ENCODE assay signal across 20 cellular contexts in the genomic region with DNA sequence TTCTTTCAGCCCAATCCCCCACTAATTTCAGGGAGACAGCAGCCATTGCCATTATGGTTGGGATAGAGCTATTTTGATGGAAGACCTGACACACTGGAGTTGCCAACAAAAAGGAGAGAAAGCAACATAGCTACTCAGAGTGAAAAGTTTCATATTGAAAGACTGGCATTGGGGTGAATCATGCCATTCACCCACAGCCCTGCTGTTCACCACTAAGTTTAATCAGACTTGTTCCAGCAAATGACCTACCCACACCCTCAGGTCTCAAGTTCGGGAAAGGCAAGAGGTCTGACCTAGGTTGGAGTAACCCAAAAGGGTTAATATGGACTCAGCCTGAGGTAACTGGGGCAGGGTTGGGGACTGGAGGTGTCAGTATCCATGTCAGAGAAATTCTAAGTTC.
DNase-seq lines count a peak whose midpoint lies in the region; ATAC-seq and TF ChIP-seq lines count a peak whose summit lies in the region.
"Had no signal": no experiment of that assay in that cellular context is flagged by ENCODE, and none has a peak within 500 bp of the region (broad histone marks: within the 10 kb centered on the region; RNA-seq: fewer than 3 reads in every experiment).

No MANE protein-coding gene starts in this region.

- H3K9me3 ChIP-seq in osteoblast (ENCODE audit: low read depth, low read length), result no peaks in the 10 kb centered on the region
- no peaks in the 10 kb centered on the region for H3K9me3 ChIP-seq in effector memory CD4-positive, alpha-beta T cell (ENCODE audit: control insufficient read depth, low read length)
- H3K9me3 ChIP-seq in mucosa of descending colon, result no peaks in the 10 kb centered on the region
- H3K9me3 ChIP-seq: A549 had no signal

- peaks cover 3% of the 10 kb centered on the region for H3K27me3 Mint-ChIP-seq in GM23338 (ENCODE audit: insufficient read depth, low read depth, poor library complexity)

- no peak overlapping the region for H3K4me3 ChIP-seq in GM23338
- H3K4me3 ChIP-seq in osteoblast (ENCODE audit: insufficient read depth, low read length), result peak overlapping the region; percentile 37
- H3K4me3 ChIP-seq in effector memory CD4-positive, alpha-beta T cell (ENCODE audit: insufficient read depth, low read depth, low read length, poor library complexity, severe bottlenecking), result no peak overlapping the region
- no peak overlapping the region for H3K4me3 ChIP-seq in mucosa of descending colon
- H3K4me3 ChIP-seq: A549, PC-9, SJSA1 had no signal

- H4K20me1 ChIP-seq in GM23338 (replicated peaks; ENCODE audit: insufficient read depth), result no peaks in the 10 kb centered on the region
- H4K20me1 ChIP-seq in osteoblast (ENCODE audit: insufficient read depth, low read length), result no peaks in the 10 kb centered on the region

- no peaks in the 10 kb centered on the region; the same call in 1 of the 2 replicates for H3F3A ChIP-seq in GM23338 (replicated peaks; ENCODE audit: low read depth)

- peaks cover 30% of the 10 kb centered on the region for H3K4me1 ChIP-seq in GM23338 (ENCODE audit: insufficient read depth)
- H3K4me1 ChIP-seq in osteoblast (ENCODE audit: insufficient read depth, low read length), result peaks cover 32% of the 10 kb centered on the region
- no peaks in the 10 kb centered on the region for H3K4me1 ChIP-seq in effector memory CD4-positive, alpha-beta T cell (ENCODE audit: control insufficient read depth, insufficient read depth, low read length, poor library complexity, severe bottlenecking)
- no peaks in the 10 kb centered on the region for H3K4me1 ChIP-seq in mucosa of descending colon (ENCODE audit: low read depth)

- H3K4me2 ChIP-seq in GM23338 (peak overlapping the region; percentile 63; the same call in 1 of the 2 replicates), osteoblast (ENCODE audit: insufficient read depth, low read length) (peak overlapping the region; percentile 44)
- H3K4me2 ChIP-seq: A549, PC-9 had no signal

- H3K27ac Mint-ChIP-seq in GM23338, result no peak overlapping the region

- H3K9me2 ChIP-seq in GM23338 (ENCODE audit: insufficient read depth), result no peaks in the 10 kb centered on the region

- DNase-seq in GM23338 (ENCODE audit: low spot score), result no peak
- DNase-seq in NCI-H226, result peak; percentile 36
- peak; percentile 32 for DNase-seq in dermis blood vessel endothelial cell
- peak; percentile 29 for DNase-seq in osteoblast (ENCODE audit: insufficient read length, low spot score, missing footprints)
- no peak for DNase-seq in effector memory CD4-positive, alpha-beta T cell
- DNase-seq in mucosa of descending colon, result no peak
- DNase-seq: C1 segment of cervical spinal cord; CD8-positive, alpha-beta memory T cell; DMS79; HCEC 1CT; KG1; NCI-H1092; NCI-H1436 treated with DMSO at 0.1 percent for 48 hours; NCI-H2029; NCI-H526; PC-9 had no signal

- H3K4me3 Mint-ChIP-seq in GM23338, result no peak overlapping the region
- H3K4me3 Mint-ChIP-seq: CD8-positive, alpha-beta memory T cell had no signal

- H2AFZ ChIP-seq in GM23338, result no peak overlapping the region
- H2AFZ ChIP-seq in osteoblast (ENCODE audit: low read length), result peak overlapping the region; percentile 44
- H2AFZ ChIP-seq: PC-9 had no signal

- H3K9me3 Mint-ChIP-seq in GM23338, result no peaks in the 10 kb centered on the region

- H3K27ac ChIP-seq in GM23338 (ENCODE audit: low read depth), result no peak overlapping the region
- peak overlapping the region; percentile 83 for H3K27ac ChIP-seq in osteoblast (ENCODE audit: low read depth, low read length)
- H3K27ac ChIP-seq in effector memory CD4-positive, alpha-beta T cell (ENCODE audit: insufficient read depth, low read length, poor library complexity, severe bottlenecking), result no peak overlapping the region
- H3K27ac ChIP-seq: A549, PC-9, SJSA1 had no signal

- H3K27me3 ChIP-seq in GM23338 (ENCODE audit: insufficient read depth), result no peaks in the 10 kb centered on the region
- no peaks in the 10 kb centered on the region for H3K27me3 ChIP-seq in osteoblast (ENCODE audit: insufficient read depth, low read length)
- H3K27me3 ChIP-seq in effector memory CD4-positive, alpha-beta T cell (replicated peaks; ENCODE audit: control insufficient read depth, insufficient read depth, low read length, poor library complexity, severe bottlenecking), result no peaks in the 10 kb centered on the region
- H3K27me3 ChIP-seq: SJSA1 had no signal

- TF ChIP-seq CTCF in GM23338 (conservative IDR thresholded peaks at IDR 0.05; ENCODE audit: low read depth in 2 of 2) (no peak), osteoblast (IDR thresholded peaks at IDR 0.05; ENCODE audit: extremely low read depth, low read depth, low read length) (no peak), mucosa of descending colon (IDR thresholded peaks at IDR 0.05) (no peak)

- intact Hi-C loops in mucosa of descending colon (cut with DNase I, micrococcal nuclease), result no loop called here

- no peaks in the 10 kb centered on the region for H3K36me3 ChIP-seq in GM23338 (ENCODE audit: insufficient read depth)
- H3K36me3 ChIP-seq in osteoblast (ENCODE audit: insufficient read depth, low read length), result no peaks in the 10 kb centered on the region
- H3K36me3 ChIP-seq in effector memory CD4-positive, alpha-beta T cell (ENCODE audit: control insufficient read depth, insufficient read depth, low read length), result no peaks in the 10 kb centered on the region
- no peaks in the 10 kb centered on the region for H3K36me3 ChIP-seq in mucosa of descending colon (ENCODE audit: low read depth)
- H3K36me3 ChIP-seq: SJSA1 had no signal

- ATAC-seq in GM23338, result peak; percentile 42
- no peak for ATAC-seq in mucosa of descending colon
- ATAC-seq in GM18909 (IDR thresholded peaks at IDR 0.05; ENCODE audit: poor library complexity, unreplicated experiment), result no peak
- ATAC-seq in HG02885 (IDR thresholded peaks at IDR 0.05; ENCODE audit: poor library complexity, unreplicated experiment), result no peak
- ATAC-seq: A549 had no signal

- no peaks in the 10 kb centered on the region; the same call in 2 of the 3 replicates for H3K36me3 Mint-ChIP-seq in GM23338 (ENCODE audit: low read depth)
- H3K36me3 Mint-ChIP-seq: CD8-positive, alpha-beta memory T cell had no signal

- H3K4me1 Mint-ChIP-seq in GM23338, result peaks cover 33% of the 10 kb centered on the region
- H3K4me1 Mint-ChIP-seq: CD8-positive, alpha-beta memory T cell had no signal

- H3K79me2 ChIP-seq in GM23338 (replicated peaks; ENCODE audit: insufficient read depth) (no peaks in the 10 kb centered on the region), osteoblast (ENCODE audit: insufficient read depth, low read length) (no peaks in the 10 kb centered on the region)

TF ChIP-seq in GM23338, 12 proteins besides CTCF, POLR2A, EP300 and RAD21:
- TF ChIP-seq ZNF114 (CRISPR knock-in tag; IDR thresholded peaks at IDR 0.05) (no peak), STAT1 (IDR thresholded peaks at IDR 0.05; ENCODE audit: unreplicated experiment) (no peak), JUNB (IDR thresholded peaks at IDR 0.05; ENCODE audit: unreplicated experiment) (no peak), CREB1 (CRISPR knock-in tag; IDR thresholded peaks at IDR 0.05; ENCODE audit: low read depth) (no peak), ZNF331 (CRISPR knock-in tag; IDR thresholded peaks at IDR 0.05; ENCODE audit: low read depth) (no peak)

Comparison
In these comparisons a context has a peak if more than half of its experiments do, and no peak if none do; other contexts are left out.
1. DNase-seq: peak in NCI-H226 (single experiment), dermis blood vessel endothelial cell (single experiment) and osteoblast (single experiment); none in GM23338 (single experiment), effector memory CD4-positive, alpha-beta T cell (0 of 3) and mucosa of descending colon (0 of 3).